In genomic region chr6:139438775-139439174, GRCh38 we compare ENCODE assay signal across 25 cellular contexts.
"Had no signal": no experiment of that assay in that cellular context is flagged by ENCODE, and none has a peak within 500 bp of the region (broad histone marks: within the 10 kb centered on the region; RNA-seq: fewer than 3 reads in every experiment).

No MANE protein-coding gene starts in this region.

- H3K4me3 Mint-ChIP-seq: activated CD4-positive, alpha-beta memory T cell treated with anti-CD3 and anti-CD28 coated beads, Interleukin-2, amount 10 ng/mL, durations not matched to agents 7 days and 5 days; activated CD4-positive, alpha-beta T cell treated with anti-CD3 and anti-CD28 coated beads, Interleukin-2, amount 10 ng/mL, durations not matched to agents 7 days and 5 days; activated naive CD4-positive, alpha-beta T cell treated with anti-CD3 and anti-CD28 coated beads, Interleukin-2, amount 10 ng/mL, durations not matched to agents 7 days and 5 days; activated naive CD8-positive, alpha-beta T cell; activated T-cell treated with anti-CD3 and anti-CD28 coated beads, Interleukin-2, amount 50 U/mL, for 24 hours; activated T-cell treated with anti-CD3 and anti-CD28 coated beads, Interleukin-2, amount 50 U/mL, for 72 hours had no signal

- H3K36me3 Mint-ChIP-seq: activated naive CD4-positive, alpha-beta T cell treated with anti-CD3 and anti-CD28 coated beads, Interleukin-2, amount 10 ng/mL, durations not matched to agents 7 days and 5 days; activated naive CD8-positive, alpha-beta T cell had no signal

- H3K27ac ChIP-seq: body of pancreas, colonic mucosa, epithelial cell of prostate had no signal

- H3K27ac Mint-ChIP-seq: activated CD4-positive, alpha-beta memory T cell treated with anti-CD3 and anti-CD28 coated beads, Interleukin-2, amount 10 ng/mL, durations not matched to agents 7 days and 5 days; activated CD4-positive, alpha-beta T cell treated with anti-CD3 and anti-CD28 coated beads, Interleukin-2, amount 10 ng/mL, durations not matched to agents 7 days and 5 days; activated naive CD4-positive, alpha-beta T cell treated with anti-CD3 and anti-CD28 coated beads, Interleukin-2, amount 10 ng/mL, durations not matched to agents 7 days and 5 days; activated naive CD8-positive, alpha-beta T cell; activated T-cell treated with anti-CD3 and anti-CD28 coated beads, Interleukin-2, amount 50 U/mL, for 24 hours; activated T-cell treated with anti-CD3 and anti-CD28 coated beads, Interleukin-2, amount 50 U/mL, for 72 hours had no signal

- H3K27me3 Mint-ChIP-seq: activated CD4-positive, alpha-beta memory T cell treated with anti-CD3 and anti-CD28 coated beads, Interleukin-2, amount 10 ng/mL, durations not matched to agents 7 days and 5 days; activated CD4-positive, alpha-beta T cell treated with anti-CD3 and anti-CD28 coated beads, Interleukin-2, amount 10 ng/mL, durations not matched to agents 7 days and 5 days had no signal

- H3K9me3 ChIP-seq: body of pancreas, colonic mucosa had no signal

- H3K36me3 ChIP-seq: colonic mucosa had no signal

- DNase-seq: activated CD4-positive, alpha-beta memory T cell treated with anti-CD3 and anti-CD28 coated beads, Interleukin-2, amount 10 ng/mL, durations not matched to agents 7 days and 5 days; activated CD4-positive, alpha-beta T cell treated with anti-CD3 and anti-CD28 coated beads for 1 hour; activated CD4-positive, alpha-beta T cell treated with anti-CD3 and anti-CD28 coated beads for 4 hours; activated CD4-positive, alpha-beta T cell treated with anti-CD3 and anti-CD28 coated beads, Interleukin-2, amount 10 ng/mL, durations not matched to agents 7 days and 5 days; activated CD4-positive, alpha-beta T cell treated with anti-CD3 and anti-CD28 coated beads, Interleukin-2, amount 50 U/mL, for 4 hours; activated CD4-positive, CD25-positive, alpha-beta regulatory T cell; activated CD8-positive, alpha-beta memory T cell treated with anti-CD3 and anti-CD28 coated beads, Interleukin-2, amount 50 U/mL, for 48 hours; activated gamma-delta T cell; activated naive CD4-positive, alpha-beta T cell; activated naive CD4-positive, alpha-beta T cell treated with anti-CD3 and anti-CD28 coated beads, Interleukin-2, amount 10 ng/mL, durations not matched to agents 7 days and 5 days; activated T-cell treated with anti-CD3 and anti-CD28 coated beads for 4 hours; activated T-cell treated with anti-CD3 and anti-CD28 coated beads, Interleukin-2, amount 50 U/mL, for 24 hours; activated T-cell treated with anti-CD3 and anti-CD28 coated beads, Interleukin-2, amount 50 U/mL, for 72 hours; amniotic stem cell; anterior cingulate cortex; body of pancreas; cerebellar nuclear complex; colonic mucosa; effector CD8-positive, alpha-beta T cell; T-helper 2 cell had no signal

- H3K4me1 ChIP-seq: colonic mucosa had no signal

- H3K9me3 Mint-ChIP-seq: activated CD4-positive, alpha-beta memory T cell treated with anti-CD3 and anti-CD28 coated beads, Interleukin-2, amount 10 ng/mL, durations not matched to agents 7 days and 5 days; activated naive CD4-positive, alpha-beta T cell treated with anti-CD3 and anti-CD28 coated beads, Interleukin-2, amount 10 ng/mL, durations not matched to agents 7 days and 5 days; activated T-cell treated with anti-CD3 and anti-CD28 coated beads, Interleukin-2, amount 50 U/mL, for 24 hours; activated T-cell treated with anti-CD3 and anti-CD28 coated beads, Interleukin-2, amount 50 U/mL, for 72 hours had no signal

- H3K4me3 ChIP-seq: body of pancreas, colonic mucosa had no signal

- FAIRE-seq: endometrium, endothelial cell of umbilical vein, frontal cortex had no signal

- ATAC-seq: activated T-cell treated with anti-CD3 and anti-CD28 coated beads, Interleukin-2, amount 50 U/mL, for 72 hours; body of pancreas had no signal

- H3K27me3 ChIP-seq: body of pancreas, colonic mucosa had no signal
